Comparison of ENCODE assay signal across 19 cellular contexts in genomic region chr18:44816449-44816848, GRCh38.
"Had no signal": no experiment of that assay in that cellular context is flagged by ENCODE, and none has a peak within 500 bp of the region (broad histone marks: within the 10 kb centered on the region; RNA-seq: fewer than 3 reads in every experiment).

No MANE protein-coding gene starts in this region.

- DNase-seq: activated CD4-positive, alpha-beta T cell treated with anti-CD3 and anti-CD28 coated beads, Interleukin-2, amount 50 U/mL, for 1 hour; activated CD8-positive, alpha-beta memory T cell treated with anti-CD3 and anti-CD28 coated beads for 24 hours; activated naive CD8-positive, alpha-beta T cell treated with anti-CD3 and anti-CD28 coated beads, Interleukin-2, amount 10 ng/mL, durations not matched to agents 7 days and 5 days; brain microvascular endothelial cell; effector CD4-positive, alpha-beta T cell; esophagus squamous epithelium; posterior cingulate gyrus; stimulated activated CD4-positive, alpha-beta T cell treated with anti-CD3 and anti-CD28 coated beads, Interleukin-15, amount 100 ng/mL, for 24 hours; stimulated activated CD4-positive, alpha-beta T cell treated with anti-CD3 and anti-CD28 coated beads, Interleukin-4, amount 100 ng/mL, for 24 hours; SW 1271; testis; upper lobe of right lung had no signal

- ATAC-seq: activated CD4-positive, CD25-positive, alpha-beta regulatory T cell treated with anti-CD3 and anti-CD28 coated beads, Interleukin-2, amount 50 U/mL, for 24 hours; upper lobe of right lung had no signal

- H3K36me3 ChIP-seq: brain microvascular endothelial cell, esophagus squamous epithelium, right atrium auricular region, upper lobe of right lung had no signal

- H3K27ac Mint-ChIP-seq: activated naive CD8-positive, alpha-beta T cell treated with anti-CD3 and anti-CD28 coated beads, Interleukin-2, amount 10 ng/mL, durations not matched to agents 7 days and 5 days; mesothelial cell of epicardium; stimulated activated naive CD8-positive, alpha-beta T cell treated with anti-CD3 and anti-CD28 coated beads, Interleukin-15, Interleukin-2, amounts not matched to agents 100 ng/mL and 50 ng/mL, for 24 hours had no signal

- H3K36me3 Mint-ChIP-seq: activated naive CD8-positive, alpha-beta T cell treated with anti-CD3 and anti-CD28 coated beads, Interleukin-2, amount 10 ng/mL, durations not matched to agents 7 days and 5 days had no signal

- H3K4me1 Mint-ChIP-seq: activated naive CD8-positive, alpha-beta T cell treated with anti-CD3 and anti-CD28 coated beads, Interleukin-2, amount 10 ng/mL, durations not matched to agents 7 days and 5 days; central memory CD8-positive, alpha-beta T cell had no signal

- H3K27ac ChIP-seq: brain microvascular endothelial cell, coronary artery, right atrium auricular region, skin epidermis, testis, upper lobe of right lung had no signal

- H3K4me1 ChIP-seq: testis, upper lobe of right lung had no signal

- H3K4me3 Mint-ChIP-seq: activated naive CD8-positive, alpha-beta T cell treated with anti-CD3 and anti-CD28 coated beads, Interleukin-2, amount 10 ng/mL, durations not matched to agents 7 days and 5 days; central memory CD8-positive, alpha-beta T cell; mesothelial cell of epicardium; stimulated activated naive CD8-positive, alpha-beta T cell treated with anti-CD3 and anti-CD28 coated beads, Interleukin-15, Interleukin-2, amounts not matched to agents 100 ng/mL and 50 ng/mL, for 24 hours had no signal

- H3K9me3 Mint-ChIP-seq: central memory CD8-positive, alpha-beta T cell; mesothelial cell of epicardium had no signal

- H3K27me3 Mint-ChIP-seq: central memory CD8-positive, alpha-beta T cell had no signal

- H3K27me3 ChIP-seq: brain microvascular endothelial cell, esophagus squamous epithelium, right atrium auricular region, testis, upper lobe of right lung had no signal

- H3K4me3 ChIP-seq: coronary artery, esophagus squamous epithelium, right atrium auricular region, skin epidermis, testis, upper lobe of right lung had no signal

- H3K9me3 ChIP-seq: esophagus squamous epithelium, right atrium auricular region, testis, upper lobe of right lung had no signal
